8 cellular contexts compared by ENCODE assay signal in genomic region chr1:112955678-112956502, GRCh38. TPM values are rescaled to one million over a fixed set of nuclear protein-coding genes. Genes with fewer than 3 reads are reported as not detected.
A peak's percentile ranks its signal among the peaks of the same experiment; 100 is the strongest.
DNase-seq lines count a peak whose midpoint lies in the region; ATAC-seq and TF ChIP-seq lines count a peak whose summit lies in the region.

Gene SLC16A1, minus strand, starts transcription at chr1:112956196. Its CDS starts 26,888 bp downstream, at chr1:112929308.

- H3K4me1 ChIP-seq in PC-9 (replicated peaks; ENCODE audit: insufficient read depth) (peaks cover 36% of the 10 kb centered on the region), esophagus (ENCODE audit: control insufficient read depth in 2 of 2, insufficient read depth in 2 of 2, low read length in 1 of 2) (peaks cover 0 to 2% of the 10 kb centered on the region in 2 donors), muscle layer of duodenum (ENCODE audit: control insufficient read depth in 1 of 2, insufficient read depth in 2 of 2, low read length in 2 of 2) (peaks cover 0 to 12% of the 10 kb centered on the region in 2 donors)

- BruUV-seq in PC-9 (replicated peaks; lab: Mats Ljungman, UMichigan) = TSS peak; percentile 51

- peaks cover 52% of the 10 kb centered on the region for H3F3A ChIP-seq in PC-9 (ENCODE audit: insufficient read depth, low read depth)

- intact Hi-C loops in PC-9 (cut with micrococcal nuclease; ENCODE audit: unreplicated experiment) = loop anchor here (1.0 to 10.0 kb wide), 7 partner anchors 19 to 239 kb away; partner anchors contain the start of genes LRIG2 and PPM1J

- peak within 1 kb of the TSS; percentile 96 for H2AFZ ChIP-seq in PC-9

- peak; percentile 87 for DNase-seq in DMS79 treated with DMSO at 0.1 percent for 48 hours (lab: John Stamatoyannopoulos, UW)
- peak; percentile 75 for DNase-seq in KG1 (lab: John Stamatoyannopoulos, UW)
- DNase-seq in PC-9 = peak; percentile 81 to 92
- peak; percentile 89 for DNase-seq in activated T-cell treated with anti-CD3 and anti-CD28 coated beads, Interleukin-2, amount 50 U/mL, for 1 hour
- DNase-seq in stimulated activated CD8-positive, alpha-beta memory T cell treated with anti-CD3 and anti-CD28 coated beads, Interleukin-7, amount 100 ng/mL, for 24 hours (ENCODE audit: low read depth) = peak; percentile 72

- H3K27me3 ChIP-seq in PC-9 (ENCODE audit: insufficient read depth, low read depth) (no peaks in the 10 kb centered on the region), esophagus (ENCODE audit: control insufficient read depth in 1 of 2, insufficient read depth in 2 of 2, low read length in 2 of 2) (no peaks in the 10 kb centered on the region), muscle layer of duodenum (ENCODE audit: low read depth, low read length) (no peaks in the 10 kb centered on the region)

- H3K27ac ChIP-seq in PC-9 = peak within 1 kb of the TSS; percentile 73
- H3K27ac ChIP-seq in esophagus (ENCODE audit: low read depth in 2 of 2, low read length in 1 of 2) = peak within 1 kb of the TSS; percentile 86 to 94
- H3K27ac ChIP-seq in muscle layer of duodenum (ENCODE audit: low read length) = peak within 1 kb of the TSS; percentile 90

- peaks cover 92% of the 10 kb centered on the region for H3K79me2 ChIP-seq in PC-9 (ENCODE audit: low read depth)

- peak within 1 kb of the TSS; percentile 92 for H3K4me2 ChIP-seq in PC-9

- 0 to 1% methylated on average over 74 to 91 of the region's 91 CpGs for WGBS in esophagus, 2 donors

- CTCF ChIA-PET in PC-9 (lab: Charles Lee) = interaction anchor here (1.7 kb wide), 1 partner anchor 117 kb away, joined by 9 read pairs; the partner anchor contains the start of gene LRIG2

- H3K9me3 ChIP-seq in PC-9 (ENCODE audit: insufficient read depth, low read depth) = no peaks in the 10 kb centered on the region
- H3K9me3 ChIP-seq in esophagus (ENCODE audit: control insufficient read depth in 2 of 2, insufficient read depth in 1 of 2, low read depth in 1 of 2, low read length in 1 of 2) = no peaks in the 10 kb centered on the region
- H3K9me3 ChIP-seq in muscle layer of duodenum (ENCODE audit: control insufficient read depth in 1 of 2, low read length in 2 of 2) = no peaks in the 10 kb centered on the region

- peak; percentile 65 for ATAC-seq in GM21737 (IDR thresholded peaks at IDR 0.05; ENCODE audit: unreplicated experiment)

- peak; percentile 31 for TF ChIP-seq CTCF in PC-9 (conservative IDR thresholded peaks at IDR 0.05)

- no peaks in the 10 kb centered on the region for H3K9me2 ChIP-seq in PC-9 (ENCODE audit: insufficient read depth)

- H4K20me1 ChIP-seq in PC-9 (ENCODE audit: insufficient read depth) = no peaks in the 10 kb centered on the region

- peak within 1 kb of the TSS; percentile 82 for H3K4me3 ChIP-seq in PC-9
- H3K4me3 ChIP-seq in esophagus (ENCODE audit: low read depth in 1 of 2, low read length in 2 of 2) = peak within 1 kb of the TSS; percentile 67 to 84
- H3K4me3 ChIP-seq in muscle layer of duodenum (ENCODE audit: low read depth in 1 of 2, low read length in 2 of 2) = peak within 1 kb of the TSS; percentile 70 to 90

- H3K36me3 ChIP-seq in PC-9 (ENCODE audit: low read depth) (0 out of 2 replicates have a peak, but pooled peaks cover 6% of the 10 kb centered on the region), esophagus (ENCODE audit: control insufficient read depth in 2 of 2, insufficient read depth in 2 of 2, low read length in 1 of 2) (no peaks in the 10 kb centered on the region), muscle layer of duodenum (ENCODE audit: control insufficient read depth in 1 of 2, insufficient read depth in 2 of 2, low read length in 2 of 2) (no peaks in the 10 kb centered on the region)

- POLR2A ChIA-PET in PC-9 (lab: Charles Lee; ENCODE audit: unreplicated experiment) = interaction anchor here (0.5 to 1.0 kb wide), 11 partner anchors 23 to 726 kb away, joined by 3 to 16 read pairs (median 6); no protein-coding TSS in a partner anchor

RNA-seq across cellular contexts. Expression of gene SLC16A1, which starts in this region (rescaled TPM):
- total RNA-seq in PC-9 (2021) = 52.9 and 74.6 TPM in 2 replicates
- 10 to 100 TPM in 1 of 2 donors, 1 to 10 TPM in 1; 7.4 to 13.0 TPM for polyA plus RNA-seq in esophagus

Comparison
In these comparisons a context has a peak if more than half of its experiments do, and no peak if none do; other contexts are left out.
1. Peak in every context shown above with its lines: DNase-seq, ATAC-seq, H3K4me3 ChIP-seq and H3K27ac ChIP-seq.